Comparison of ENCODE assay signal across 12 cellular contexts in genomic region chr7:43671520-43671919, GRCh38.
"Had no signal": no experiment of that assay in that cellular context is flagged by ENCODE, and none has a peak within 500 bp of the region (broad histone marks: within the 10 kb centered on the region; RNA-seq: fewer than 3 reads in every experiment).

No MANE protein-coding gene starts in this region.

- ATAC-seq: left ventricle myocardium superior had no signal

- H3K27ac Mint-ChIP-seq: activated CD4-positive, alpha-beta memory T cell treated with anti-CD3 and anti-CD28 coated beads, Interleukin-2, amount 10 ng/mL, durations not matched to agents 7 days and 5 days; nephron; T-helper 2 cell treated with Interferon-gamma antibody and Interleukin-4, amounts not matched to agents 5 μg/mL and 100 μg/mL, for 36 hours had no signal

- H3K4me3 ChIP-seq: upper lobe of left lung had no signal

- H3K4me3 Mint-ChIP-seq: activated CD4-positive, alpha-beta memory T cell treated with anti-CD3 and anti-CD28 coated beads, Interleukin-2, amount 10 ng/mL, durations not matched to agents 7 days and 5 days; memory B cell; nephron; T-helper 2 cell treated with Interferon-gamma antibody and Interleukin-4, amounts not matched to agents 5 μg/mL and 100 μg/mL, for 36 hours had no signal

- H3K4me1 Mint-ChIP-seq: nephron had no signal

- H3K27ac ChIP-seq: upper lobe of left lung had no signal

- H3K36me3 ChIP-seq: upper lobe of left lung had no signal

- H3K27me3 Mint-ChIP-seq: activated CD4-positive, alpha-beta memory T cell treated with anti-CD3 and anti-CD28 coated beads, Interleukin-2, amount 10 ng/mL, durations not matched to agents 7 days and 5 days; memory B cell had no signal

- DNase-seq: activated CD4-positive, alpha-beta memory T cell treated with anti-CD3 and anti-CD28 coated beads, Interleukin-2, amount 10 ng/mL, durations not matched to agents 7 days and 5 days; activated CD4-positive, CD25-positive, alpha-beta regulatory T cell treated with anti-CD3 and anti-CD28 coated beads, Interleukin-2, amount 50 U/mL, for 72 hours; anterior cingulate cortex; kidney glomerular epithelial cell; left ventricle myocardium superior; occipital lobe; stimulated activated CD4-positive, alpha-beta T cell treated with anti-CD3 and anti-CD28 coated beads, Interleukin-2, amount 100 ng/mL, for 48 hours; stimulated activated naive CD4-positive, alpha-beta T cell; upper lobe of left lung had no signal

- H3K27me3 ChIP-seq: upper lobe of left lung had no signal
